7 cellular contexts compared by ENCODE assay signal in the genomic region with DNA sequence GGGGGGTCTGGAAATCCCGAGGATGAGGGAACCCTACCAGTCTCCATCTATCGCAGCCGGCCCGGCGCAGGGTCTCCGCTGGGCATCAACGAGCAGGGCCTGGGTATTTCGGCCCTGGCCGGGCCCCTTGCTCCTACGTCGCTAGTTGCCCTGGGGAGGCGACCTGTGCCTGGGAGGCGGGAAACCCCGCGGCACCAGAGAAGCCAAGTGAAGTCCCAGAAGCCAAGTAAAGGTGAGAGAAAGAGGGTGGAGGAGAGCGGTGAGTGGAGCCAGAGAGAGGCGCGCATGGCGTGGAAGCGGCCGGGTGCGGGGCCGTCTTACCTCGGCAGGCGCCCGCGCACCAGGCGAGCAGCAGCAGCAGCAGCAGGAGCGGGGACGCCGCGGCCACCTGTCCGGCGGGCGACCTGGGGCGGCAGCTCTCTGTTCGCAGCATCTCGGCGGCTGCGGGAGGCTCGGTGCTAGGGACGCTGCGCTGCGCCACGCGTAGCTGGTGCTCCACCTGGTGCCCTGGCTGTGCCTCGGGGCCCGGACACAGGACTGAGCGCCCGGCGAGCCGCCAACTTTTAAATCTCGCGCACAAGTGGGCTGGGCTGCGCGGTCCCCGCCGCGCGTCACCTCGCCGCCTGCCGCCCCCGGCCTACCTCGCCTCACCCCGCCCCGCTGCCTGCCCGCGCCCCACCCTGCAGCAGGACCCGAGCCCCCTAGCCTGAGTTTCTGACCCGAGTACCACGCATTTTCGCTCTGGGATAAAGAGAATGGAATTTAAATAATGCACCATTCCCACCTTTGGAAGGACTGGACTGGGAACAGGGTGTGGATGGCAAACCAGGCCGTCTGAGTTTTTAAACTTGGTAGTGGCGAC. TPM values are rescaled to one million over a fixed set of nuclear protein-coding genes. Genes with fewer than 3 reads are reported as not detected.
DNase-seq lines count a peak whose midpoint lies in the region; ATAC-seq and TF ChIP-seq lines count a peak whose summit lies in the region.

A gene with protein sequence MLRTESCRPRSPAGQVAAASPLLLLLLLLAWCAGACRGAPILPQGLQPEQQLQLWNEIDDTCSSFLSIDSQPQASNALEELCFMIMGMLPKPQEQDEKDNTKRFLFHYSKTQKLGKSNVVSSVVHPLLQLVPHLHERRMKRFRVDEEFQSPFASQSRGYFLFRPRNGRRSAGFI (minus strand): TSS at position 539 of the 862 bp plus-strand sequence. CDS start 106 bp downstream, at position 433.

- no peak within 1 kb of the TSS for H2BK5ac ChIP-seq in trophoblast cell (ENCODE audit: low read depth, low read length, poor library complexity)

- no peak within 1 kb of the TSS for H3K14ac ChIP-seq in trophoblast cell (ENCODE audit: low read length)

- no peak within 1 kb of the TSS for H4K8ac ChIP-seq in trophoblast cell (ENCODE audit: low read depth, low read length)

- no peaks in the 10 kb centered on the region for H3K79me2 ChIP-seq in trophoblast cell (ENCODE audit: control insufficient read depth, insufficient read depth, low read length, poor library complexity)

- peaks cover 14% of the 10 kb centered on the region for H3K4me1 Mint-ChIP-seq in activated T-cell treated with anti-CD3 and anti-CD28 coated beads, Interleukin-2, amount 50 U/mL, for 24 hours (ENCODE audit: low read depth)

- H3K36me3 ChIP-seq in trophoblast cell (ENCODE audit: control insufficient read depth in 1 of 2, insufficient read depth in 2 of 2, low read length in 2 of 2), result no peaks in the 10 kb centered on the region

- H3K27me3 Mint-ChIP-seq in activated T-cell treated with anti-CD3 and anti-CD28 coated beads, Interleukin-2, amount 50 U/mL, for 24 hours, result peaks cover 78% of the 10 kb centered on the region

- no peaks in the 10 kb centered on the region for H3K79me1 ChIP-seq in trophoblast cell (ENCODE audit: low read length)

- H3K27ac Mint-ChIP-seq in activated T-cell treated with anti-CD3 and anti-CD28 coated beads, Interleukin-2, amount 50 U/mL, for 24 hours, result no peak within 1 kb of the TSS

- H4K12ac ChIP-seq in trophoblast cell (ENCODE audit: low read depth, low read length), result no peak within 1 kb of the TSS

- no peak within 1 kb of the TSS for H3K23ac ChIP-seq in trophoblast cell (ENCODE audit: low read length)

- TF ChIP-seq CTCF in GM13976 (IDR thresholded peaks at IDR 0.05; ENCODE audit: borderline replicate concordance, control extremely low read depth, extremely low read depth, insufficient read depth, missing control alignments), result peak; percentile 30

- peak within 1 kb of the TSS; percentile 25 for H2AFZ ChIP-seq in trophoblast cell (ENCODE audit: insufficient read depth, low read length, poor library complexity)

- no peak within 1 kb of the TSS for H4K91ac ChIP-seq in trophoblast cell (ENCODE audit: low read depth, low read length)

- H3K27me3 ChIP-seq in trophoblast cell (ENCODE audit: insufficient read depth, low read length), result peaks cover 27% of the 10 kb centered on the region

- peak; percentile 70 for DNase-seq in GM13976 (ENCODE audit: low spot score)
- peak; percentile 29 for DNase-seq in NCI-H345 treated with DMSO at 0.1 percent for 48 hours (lab: John Stamatoyannopoulos, UW; ENCODE audit: unreplicated experiment)
- peak; percentile 54 for DNase-seq in activated T-cell treated with anti-CD3 and anti-CD28 coated beads, Interleukin-2, amount 50 U/mL, for 24 hours
- peak; percentile 54 for DNase-seq in germinal center (ENCODE audit: low spot score)
- DNase-seq in trophoblast cell, result peak; percentile 18 to 43
- no peak for DNase-seq in amniotic stem cell (lab: John Stamatoyannopoulos, UW)

- no CpG with 5 or more reads among the region's 75 CpGs for WGBS in trophoblast cell (ENCODE audit: extremely low coverage, insufficient coverage, insufficient read length)

- peak within 1 kb of the TSS; percentile 71 for H3K4me3 ChIP-seq in trophoblast cell (ENCODE audit: low read depth, low read length)

- H3K4me3 Mint-ChIP-seq in activated T-cell treated with anti-CD3 and anti-CD28 coated beads, Interleukin-2, amount 50 U/mL, for 24 hours, result peak within 1 kb of the TSS; percentile 70

- in situ Hi-C loops in GM13976 (cut with MboI; ENCODE audit: low sequenced_read_pairs, unreplicated experiment), result no loop called here

- H2BK12ac ChIP-seq in trophoblast cell (ENCODE audit: low read length), result no peak within 1 kb of the TSS

- H3K9me3 ChIP-seq in trophoblast cell (ENCODE audit: insufficient read depth, low read depth, low read length), result no peaks in the 10 kb centered on the region

- H3K27ac ChIP-seq in trophoblast cell (ENCODE audit: low read depth, low read length), result no peak within 1 kb of the TSS

- peak within 1 kb of the TSS; percentile 98 for H3K4me2 ChIP-seq in trophoblast cell (ENCODE audit: low read length)

- H3K4me1 ChIP-seq in trophoblast cell (ENCODE audit: control insufficient read depth in 1 of 2, insufficient read depth in 2 of 2, low read length in 2 of 2), result peaks cover 9 to 11% of the 10 kb centered on the region in 2 experiments

- H2AK5ac ChIP-seq in trophoblast cell (ENCODE audit: low read length), result no peak within 1 kb of the TSS

- no peak within 1 kb of the TSS for H3K18ac ChIP-seq in trophoblast cell (ENCODE audit: low read length)

- no peaks in the 10 kb centered on the region for H3K9me3 Mint-ChIP-seq in activated T-cell treated with anti-CD3 and anti-CD28 coated beads, Interleukin-2, amount 50 U/mL, for 24 hours

- peak; percentile 53 for ATAC-seq in HG02610 (IDR thresholded peaks at IDR 0.05; ENCODE audit: unreplicated experiment)

- H2BK120ac ChIP-seq in trophoblast cell (ENCODE audit: insufficient read depth, low read length, poor library complexity), result no peak within 1 kb of the TSS

- H3K9ac ChIP-seq in trophoblast cell (ENCODE audit: low read length), result no peak within 1 kb of the TSS

- H3K36me3 Mint-ChIP-seq in activated T-cell treated with anti-CD3 and anti-CD28 coated beads, Interleukin-2, amount 50 U/mL, for 24 hours (ENCODE audit: low read depth), result no peaks in the 10 kb centered on the region

- no peak within 1 kb of the TSS for H3K4ac ChIP-seq in trophoblast cell (ENCODE audit: low read depth, low read length)

RNA-seq across cellular contexts. Expression of the gene that starts here (rescaled TPM):
- 0.10 and 0.11 TPM in 2 replicates for polyA plus RNA-seq in trophoblast cell (2013)
